8 cellular contexts compared by ENCODE assay signal in the genomic region with DNA sequence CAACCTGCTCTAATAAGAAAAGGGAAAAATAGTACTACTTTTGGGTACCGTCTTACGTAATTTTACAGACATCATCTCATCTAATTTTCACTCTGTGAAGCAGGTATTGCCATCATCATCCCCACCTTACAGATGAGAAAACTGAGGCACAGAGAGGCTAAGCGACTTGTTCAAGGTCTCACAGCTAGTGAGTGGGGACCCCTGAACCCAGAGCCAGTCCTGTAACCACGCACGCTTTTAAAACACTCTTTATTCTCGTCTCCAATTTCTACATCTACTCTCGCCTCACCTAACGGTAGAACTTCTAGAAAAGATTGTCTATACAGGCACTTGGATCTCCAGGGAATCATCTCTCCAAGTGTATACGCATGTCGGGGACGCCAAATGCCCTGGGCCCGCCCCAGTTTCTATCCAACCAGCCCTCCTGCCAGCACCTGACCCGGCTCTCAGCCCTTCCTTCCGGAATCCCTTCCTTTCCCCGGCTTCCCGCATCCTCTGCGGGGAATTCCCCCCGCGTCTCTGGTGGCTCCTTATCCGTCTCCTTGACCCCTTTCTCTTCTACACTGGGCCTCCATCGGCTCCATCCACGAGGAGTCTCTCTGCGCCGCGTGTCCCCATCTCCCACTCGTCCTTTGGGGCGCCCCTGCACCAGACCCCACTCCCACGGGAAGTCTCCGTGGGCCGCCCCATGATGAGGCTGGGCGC. TPM values are rescaled to one million over a fixed set of nuclear protein-coding genes. Genes with fewer than 3 reads are reported as not detected.
DNase-seq lines count a peak whose midpoint lies in the region; ATAC-seq and TF ChIP-seq lines count a peak whose summit lies in the region.

No MANE protein-coding gene starts in this region.

- H3K27ac Mint-ChIP-seq in stimulated activated naive CD8-positive, alpha-beta T cell treated with anti-CD3 and anti-CD28 coated beads, Interleukin-15, amount 100 ng/mL, for 72 hours: peak overlapping the region; percentile 97 to 99

- TF ChIP-seq CTCF in DND-41 (IDR thresholded peaks at IDR 0.05; ENCODE audit: borderline replicate concordance, extremely low read depth, low read length, poor library complexity, severe bottlenecking) (no peak), Loucy (conservative IDR thresholded peaks at IDR 0.05; ENCODE audit: low read length) (no peak), mammary epithelial cell (conservative IDR thresholded peaks at IDR 0.05 in 1 of 2, IDR thresholded peaks at IDR 0.05 in 1 of 2; ENCODE audit: extremely low read depth in 1 of 2, insufficient read depth in 1 of 2, low read depth in 1 of 2, low read length in 2 of 2) (no peak)

- H3K27me3 ChIP-seq in DND-41 (ENCODE audit: insufficient read depth, low read length, poor library complexity): no peaks in the 10 kb centered on the region
- H3K27me3 ChIP-seq in Loucy (ENCODE audit: insufficient read depth, low read length, poor library complexity, severe bottlenecking): no peaks in the 10 kb centered on the region
- H3K27me3 ChIP-seq in mammary epithelial cell (ENCODE audit: insufficient read depth, low read length): no peaks in the 10 kb centered on the region

- H3K4me3 Mint-ChIP-seq in stimulated activated naive CD8-positive, alpha-beta T cell treated with anti-CD3 and anti-CD28 coated beads, Interleukin-15, amount 100 ng/mL, for 72 hours: peak overlapping the region; percentile 88 to 89

- H2AFZ ChIP-seq in DND-41 (ENCODE audit: low read depth, low read length) (no peak overlapping the region), Loucy (ENCODE audit: low read length) (no peak overlapping the region), mammary epithelial cell (ENCODE audit: low read depth, low read length) (peak overlapping the region; percentile 84)

- H3K4me2 ChIP-seq in DND-41 (ENCODE audit: insufficient read depth, low read length) (peak overlapping the region; percentile 52), Loucy (ENCODE audit: low read depth, low read length, poor library complexity, severe bottlenecking) (peak overlapping the region; percentile 63), mammary epithelial cell (ENCODE audit: insufficient read depth, low read depth, low read length) (peak overlapping the region; percentile 90)

- dilution Hi-C loops in mammary epithelial cell (cut with HindIII; ENCODE audit: low sequenced_read_pairs): loop anchor here (25.0 kb wide), 1 partner anchor 166 kb away; no protein-coding TSS in a partner anchor

- H3K27me3 Mint-ChIP-seq in stimulated activated naive CD8-positive, alpha-beta T cell treated with anti-CD3 and anti-CD28 coated beads, Interleukin-15, amount 100 ng/mL, for 72 hours: no peaks in the 10 kb centered on the region

- H3K9me3 ChIP-seq in DND-41 (ENCODE audit: insufficient read depth, low read length, severe bottlenecking): no peaks in the 10 kb centered on the region
- no peaks in the 10 kb centered on the region for H3K9me3 ChIP-seq in Loucy (ENCODE audit: insufficient read depth, low read depth, low read length)
- H3K9me3 ChIP-seq in mammary epithelial cell (replicated peaks; ENCODE audit: insufficient read depth, low read length): no peaks in the 10 kb centered on the region

- no peaks in the 10 kb centered on the region for H3K36me3 ChIP-seq in DND-41 (ENCODE audit: insufficient read depth, low read length)
- no peaks in the 10 kb centered on the region for H3K36me3 ChIP-seq in Loucy (ENCODE audit: insufficient read depth, low read length)
- H3K36me3 ChIP-seq in mammary epithelial cell (ENCODE audit: insufficient read depth, low read length): no peaks in the 10 kb centered on the region

- H3K9me2 ChIP-seq in Loucy (replicated peaks; ENCODE audit: low read depth, low read length): no peaks in the 10 kb centered on the region

- H3K79me2 ChIP-seq in DND-41 (ENCODE audit: insufficient read depth, low read length) (no peaks in the 10 kb centered on the region), Loucy (ENCODE audit: insufficient read depth, low read length) (peaks cover 9% of the 10 kb centered on the region; the same call in 1 of the 2 replicates), mammary epithelial cell (ENCODE audit: insufficient read depth, low read length) (no peaks in the 10 kb centered on the region)

- no TSS peak for BruUV-seq in mammary epithelial cell (replicated peaks; lab: Mats Ljungman, UMichigan)

- H3K27ac ChIP-seq in DND-41 (ENCODE audit: low read length): no peak overlapping the region
- no peak overlapping the region for H3K27ac ChIP-seq in mammary epithelial cell (ENCODE audit: insufficient read depth, low read depth, low read length)

- H3K4me1 ChIP-seq in DND-41 (ENCODE audit: insufficient read depth, low read length) (peaks cover 51% of the 10 kb centered on the region), Loucy (ENCODE audit: insufficient read depth, low read length, poor library complexity, severe bottlenecking) (peaks cover 74% of the 10 kb centered on the region), mammary epithelial cell (ENCODE audit: insufficient read depth, low read length) (peaks cover 31% of the 10 kb centered on the region)

- peaks cover 5% of the 10 kb centered on the region; the same call in 1 of the 2 replicates for H3F3A ChIP-seq in Loucy (ENCODE audit: low read depth)

- no peaks in the 10 kb centered on the region for H3K9me3 Mint-ChIP-seq in stimulated activated naive CD8-positive, alpha-beta T cell treated with anti-CD3 and anti-CD28 coated beads, Interleukin-15, amount 100 ng/mL, for 72 hours

- CTCF ChIA-PET in mammary epithelial cell (lab: Charles Lee; ENCODE audit: low non-redundant PET): no interaction called here

- ATAC-seq in DND-41 (ENCODE audit: insufficient read depth, low read depth): no peak
- peak; percentile 63 for ATAC-seq in left colon
- ATAC-seq in stimulated activated naive CD8-positive, alpha-beta T cell treated with anti-CD3 and anti-CD28 coated beads, Interleukin-15, amount 100 ng/mL, for 72 hours: no peak
- ATAC-seq in GM21423 (IDR thresholded peaks at IDR 0.05; ENCODE audit: unreplicated experiment): no peak
- no peak for ATAC-seq in SK-N-SH treated with all-trans-retinoic acid at 6 μM for 48 hours
- no peak for ATAC-seq in HG03457 (IDR thresholded peaks at IDR 0.05; ENCODE audit: unreplicated experiment)

- 56% methylated on average over 22 of the region's 31 CpGs for WGBS in mammary epithelial cell (ENCODE audit: low coverage, missing lambda C conversion rate)

- intact Hi-C loops in mammary epithelial cell (cut with micrococcal nuclease) (no loop called here), left colon (cut with DNase I, micrococcal nuclease) (no loop called here)

- H3K9ac ChIP-seq in DND-41 (ENCODE audit: low read depth, low read length): peak overlapping the region; percentile 38; the same call in 1 of the 2 replicates
- peak overlapping the region; percentile 70 for H3K9ac ChIP-seq in Loucy (ENCODE audit: low read depth, low read length, poor library complexity, severe bottlenecking)
- H3K9ac ChIP-seq in mammary epithelial cell (ENCODE audit: insufficient read depth, low read length): no peak overlapping the region

- in situ Hi-C loops in mammary epithelial cell (cut with MboI; ENCODE audit: low sequenced_read_pairs in 2 of 2): loop anchor here in 1 of 2 donors (25.0 kb wide), 1 partner anchor 316 kb away; no protein-coding TSS in a partner anchor

- H3K4me3 ChIP-seq in DND-41 (ENCODE audit: low read depth in 1 of 2, low read length in 2 of 2): no peak overlapping the region
- peak overlapping the region; percentile 62 for H3K4me3 ChIP-seq in Loucy (ENCODE audit: low read length, poor library complexity, severe bottlenecking)
- H3K4me3 ChIP-seq in mammary epithelial cell (replicated peaks in 1 of 3; ENCODE audit: insufficient read depth in 1 of 3, low read depth in 2 of 3, low read length in 3 of 3): peak overlapping the region; percentile 34 to 46 (median 38)

- DNase-seq in DND-41: no peak
- no peak for DNase-seq in mammary epithelial cell
- DNase-seq in left colon: peak; percentile 66 to 67
- DNase-seq in stimulated activated naive CD8-positive, alpha-beta T cell treated with anti-CD3 and anti-CD28 coated beads, Interleukin-15, amount 100 ng/mL, for 72 hours: peak; percentile 40 to 54

- H3K4me1 Mint-ChIP-seq in stimulated activated naive CD8-positive, alpha-beta T cell treated with anti-CD3 and anti-CD28 coated beads, Interleukin-15, amount 100 ng/mL, for 72 hours: peaks cover 84% of the 10 kb centered on the region

- H4K20me1 ChIP-seq in DND-41 (ENCODE audit: insufficient read depth, low read length) (no peaks in the 10 kb centered on the region), Loucy (ENCODE audit: insufficient read depth, low read length, poor library complexity, severe bottlenecking) (no peaks in the 10 kb centered on the region), mammary epithelial cell (ENCODE audit: insufficient read depth, low read length) (no peaks in the 10 kb centered on the region)

TF ChIP-seq in SK-N-SH treated with all-trans-retinoic acid at 6 μM for 48 hours, 23 proteins besides CTCF, POLR2A, EP300 and RAD21 (continues in another document):
- TF ChIP-seq TOX (CRISPR knock-in tag; IDR thresholded peaks at IDR 0.05; ENCODE audit: borderline replicate concordance) (no peak), CREB5 (CRISPR knock-in tag; IDR thresholded peaks at IDR 0.05; ENCODE audit: low read depth) (no peak), GLIS3 (CRISPR knock-in tag; IDR thresholded peaks at IDR 0.05) (no peak), PPARA (CRISPR knock-in tag; IDR thresholded peaks at IDR 0.05; ENCODE audit: borderline replicate concordance) (no peak)

RNA-seq across cellular contexts. Expression of gene TRAF1, which starts 1.6 kb away (rescaled TPM):
- 1 to 10 TPM in 1 of 2 donors, under 1 TPM in 1; 0.89 to 1.0 TPM for total RNA-seq in mammary epithelial cell
- 0.28 TPM for polyA plus RNA-seq in mammary epithelial cell
- not detected for polyA minus RNA-seq in mammary epithelial cell
- total RNA-seq in left colon: 1 to 10 TPM; 2.2 to 2.8 TPM

RNA-seq across cellular contexts. Expression of gene PHF19, which starts 51.2 kb away (rescaled TPM):
- total RNA-seq in mammary epithelial cell (10 to 100 TPM in 1 of 2 donors, 1 to 10 TPM in 1; 4.3 to 52.9 TPM), left colon (10 to 100 TPM; 11.6 to 14.5 TPM)
- 60.9 TPM for polyA plus RNA-seq in mammary epithelial cell
- 47.9 TPM for polyA minus RNA-seq in mammary epithelial cell

Comparison
In these comparisons a context has a peak if more than half of its experiments do, and no peak if none do; other contexts are left out.
1. DNase-seq: peak in left colon (2 of 2) and stimulated activated naive CD8-positive, alpha-beta T cell treated with anti-CD3 and anti-CD28 coated beads, Interleukin-15, amount 100 ng/mL, for 72 hours (2 of 2); none in DND-41 (single experiment) and mammary epithelial cell (single experiment).
2. H3K4me3 ChIP-seq: peak in Loucy (single experiment) and mammary epithelial cell (3 of 3); none in DND-41 (0 of 2).
3. Peak in every context shown above with its lines, with median percentiles within 50 percentile points of each other: H3K4me2 ChIP-seq.